ENCODE assay signal across 9 cellular contexts in genomic region chr15:70701891-70702568, GRCh38.
DNase-seq lines count a peak whose midpoint lies in the region; ATAC-seq and TF ChIP-seq lines count a peak whose summit lies in the region.
"Had no signal": no experiment of that assay in that cellular context is flagged by ENCODE, and none has a peak within 500 bp of the region (broad histone marks: within the 10 kb centered on the region; RNA-seq: fewer than 3 reads in every experiment).

No MANE protein-coding gene starts in this region.

- in situ Hi-C loops in mammary epithelial cell (cut with MboI; ENCODE audit: low sequenced_read_pairs in 2 of 2): no loop called here

- H3K36me3 ChIP-seq in HUES48 (ENCODE audit: control insufficient read depth, insufficient read depth, low read length) (no peaks in the 10 kb centered on the region), mammary epithelial cell (ENCODE audit: insufficient read depth, low read length) (no peaks in the 10 kb centered on the region), testis (ENCODE audit: low read depth, missing control alignments) (no peaks in the 10 kb centered on the region)

- no peak overlapping the region for H3K4me2 ChIP-seq in mammary epithelial cell (ENCODE audit: insufficient read depth, low read depth, low read length)

- peaks cover 31% of the 10 kb centered on the region for H3K79me2 ChIP-seq in mammary epithelial cell (ENCODE audit: insufficient read depth, low read length)

- H3K27me3 ChIP-seq in HUES48 (ENCODE audit: control insufficient read depth, insufficient read depth, low read length) (no peaks in the 10 kb centered on the region), mammary epithelial cell (ENCODE audit: insufficient read depth, low read length) (no peaks in the 10 kb centered on the region), testis (no peaks in the 10 kb centered on the region)

- no peak overlapping the region for H2AFZ ChIP-seq in mammary epithelial cell (ENCODE audit: low read depth, low read length)

- peak overlapping the region; percentile 76 for H3K27ac ChIP-seq in HUES48 (ENCODE audit: low read depth, low read length)
- H3K27ac ChIP-seq in mammary epithelial cell (ENCODE audit: insufficient read depth, low read depth, low read length): no peak overlapping the region
- peak overlapping the region; percentile 85 to 87 for H3K27ac ChIP-seq in testis

- H3K9ac ChIP-seq in HUES48 (ENCODE audit: low read depth, low read length) (peak overlapping the region; percentile 7; the same call in 1 of the 2 replicates), mammary epithelial cell (ENCODE audit: insufficient read depth, low read length) (no peak overlapping the region)

- DNase-seq in mammary epithelial cell (peak; percentile 44), left lobe of liver (ENCODE audit: low spot score) (no peak), testis (peak; percentile 69), SIG-M5 treated with dmso at 0.1 percent for 504 hours (lab: John Stamatoyannopoulos, UW; ENCODE audit: unreplicated experiment) (no peak), occipital lobe (lab: John Stamatoyannopoulos, UW) (no peak), T-helper 17 cell (no peak), UCSD-AML1 (lab: John Stamatoyannopoulos, UW; ENCODE audit: unreplicated experiment) (no peak)
- DNase-seq: activated CD4-positive, alpha-beta T cell treated with anti-CD3 and anti-CD28 coated beads, Interleukin-2, amount 10 ng/mL, durations not matched to agents 24 days and 14 days had no signal

- intact Hi-C loops in mammary epithelial cell (cut with micrococcal nuclease) (no loop called here), testis (cut with DNase I; ENCODE audit: low total_unique reads) (no loop called here)

- TF ChIP-seq CTCF in mammary epithelial cell (conservative IDR thresholded peaks at IDR 0.05 in 1 of 2, IDR thresholded peaks at IDR 0.05 in 1 of 2; ENCODE audit: extremely low read depth in 1 of 2, insufficient read depth in 1 of 2, low read depth in 1 of 2, low read length in 2 of 2) (no peak), testis (IDR thresholded peaks at IDR 0.05) (no peak)

- peak; percentile 28 for TF ChIP-seq POLR2A in testis (IDR thresholded peaks at IDR 0.05)

- H3K9me3 ChIP-seq in HUES48 (ENCODE audit: control insufficient read depth, insufficient read depth, low read length) (no peaks in the 10 kb centered on the region), mammary epithelial cell (replicated peaks; ENCODE audit: insufficient read depth, low read length) (no peaks in the 10 kb centered on the region), testis (no peaks in the 10 kb centered on the region), T-helper 17 cell (ENCODE audit: control insufficient read depth, low read length, poor library complexity, severe bottlenecking) (peaks cover 3% of the 10 kb centered on the region)

- no TSS peak for BruUV-seq in mammary epithelial cell (replicated peaks; lab: Mats Ljungman, UMichigan)

- H3K4me1 ChIP-seq in HUES48 (ENCODE audit: control insufficient read depth, insufficient read depth, low read length) (peaks cover 59% of the 10 kb centered on the region), mammary epithelial cell (ENCODE audit: insufficient read depth, low read length) (peaks cover 32% of the 10 kb centered on the region), testis (peaks cover 43% of the 10 kb centered on the region)

- peaks cover 50% of the 10 kb centered on the region for H3K27me3 Mint-ChIP-seq in T-helper 17 cell

- H3K27ac Mint-ChIP-seq in T-helper 17 cell: no peak overlapping the region
- H3K27ac Mint-ChIP-seq: activated CD4-positive, alpha-beta T cell treated with anti-CD3 and anti-CD28 coated beads, Interleukin-2, amount 10 ng/mL, durations not matched to agents 24 days and 14 days had no signal

- ATAC-seq in left lobe of liver (peak; percentile 33), T-helper 17 cell (no peak)

- 99% methylated on average over 9 of the region's 9 CpGs for WGBS in mammary epithelial cell (ENCODE audit: low coverage, missing lambda C conversion rate)
- 27 to 34% methylated on average over 9 of the region's 9 CpGs for WGBS in testis, 2 donors

- no peak overlapping the region for H3K4me3 Mint-ChIP-seq in T-helper 17 cell
- H3K4me3 Mint-ChIP-seq: activated CD4-positive, alpha-beta T cell treated with anti-CD3 and anti-CD28 coated beads, Interleukin-2, amount 10 ng/mL, durations not matched to agents 24 days and 14 days had no signal

- dilution Hi-C loops in mammary epithelial cell (cut with HindIII; ENCODE audit: low sequenced_read_pairs): no loop called here

- no peaks in the 10 kb centered on the region for H4K20me1 ChIP-seq in mammary epithelial cell (ENCODE audit: insufficient read depth, low read length)

- peaks cover 2% of the 10 kb centered on the region for H3K36me3 Mint-ChIP-seq in T-helper 17 cell (ENCODE audit: low read depth)

- H3K4me3 ChIP-seq in HUES48 (ENCODE audit: low read depth, low read length) (peak overlapping the region; percentile 14; the same call in 1 of the 2 replicates), mammary epithelial cell (replicated peaks in 1 of 3; ENCODE audit: insufficient read depth in 1 of 3, low read depth in 2 of 3, low read length in 3 of 3) (no peak overlapping the region), testis (peak overlapping the region; percentile 13 to 15)

- peaks cover 6% of the 10 kb centered on the region for H3K4me1 Mint-ChIP-seq in T-helper 17 cell
- H3K4me1 Mint-ChIP-seq: activated CD4-positive, alpha-beta T cell treated with anti-CD3 and anti-CD28 coated beads, Interleukin-2, amount 10 ng/mL, durations not matched to agents 24 days and 14 days had no signal

- CTCF ChIA-PET in mammary epithelial cell (lab: Charles Lee; ENCODE audit: low non-redundant PET): no interaction called here

Comparison
In these comparisons a context has a peak if more than half of its experiments do, and no peak if none do; other contexts are left out.
1. H3K4me3 ChIP-seq: peak in HUES48 (single experiment) and testis (2 of 2); none in mammary epithelial cell (0 of 3).
2. DNase-seq: peak in mammary epithelial cell (single experiment) and testis (single experiment); none in left lobe of liver (single experiment), SIG-M5 treated with dmso at 0.1 percent for 504 hours (single experiment), occipital lobe (single experiment), T-helper 17 cell (0 of 3) and UCSD-AML1 (single experiment).